Comparison of ENCODE assay signal across 9 cellular contexts in genomic region chr4:122656583-122656982, GRCh38. TPM values are rescaled to one million over a fixed set of nuclear protein-coding genes. Genes with fewer than 3 reads are reported as not detected.
"Had no signal": no experiment of that assay in that cellular context is flagged by ENCODE, and none has a peak within 500 bp of the region (broad histone marks: within the 10 kb centered on the region; RNA-seq: fewer than 3 reads in every experiment).

No MANE protein-coding gene starts in this region.

RNA-seq across cellular contexts. Expression of gene IL21, which starts 35.7 kb away (rescaled TPM):
- total RNA-seq: LHCN-M2, MCF 10A, NCI-H460, OCI-LY7, PC-9, Right ventricle myocardium inferior, RPMI7951, SJCRH30, SK-MEL-5 had no signal
